In the genomic region with DNA sequence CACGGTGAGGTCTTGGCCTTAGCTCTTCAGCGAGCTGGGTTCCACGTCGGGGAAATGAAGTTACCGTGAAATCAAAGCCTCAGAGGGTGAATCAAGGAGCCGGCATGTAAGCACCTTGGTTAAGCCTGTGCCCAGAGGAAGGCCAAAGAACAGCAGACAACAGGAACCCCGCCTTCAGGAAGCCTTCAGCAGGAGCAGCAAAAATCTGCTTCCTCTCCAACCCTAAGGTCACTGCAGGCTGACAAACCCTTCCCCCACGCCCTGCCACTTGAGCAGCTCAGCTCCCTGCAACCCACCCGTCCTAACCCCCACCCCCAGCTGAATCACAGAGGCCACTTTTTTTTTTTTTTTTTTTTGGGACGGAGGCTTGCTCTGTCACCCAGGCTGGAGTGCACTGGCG, we compare ENCODE assay signal across 8 cellular contexts.
DNase-seq lines count a peak whose midpoint lies in the region; TF ChIP-seq lines count a peak whose summit lies in the region.

No MANE protein-coding gene starts in this region.

- H3K9me3 Mint-ChIP-seq in CD4-positive, alpha-beta memory T cell = no peaks in the 10 kb centered on the region
- H3K9me3 Mint-ChIP-seq in T-helper 2 cell treated with Interferon-gamma antibody and Interleukin-4, amounts not matched to agents 5 μg/mL and 100 μg/mL, for 36 hours = no peaks in the 10 kb centered on the region
- H3K9me3 Mint-ChIP-seq in nephron progenitor cell = peaks cover 7% of the 10 kb centered on the region

- no peak overlapping the region for H3K4me3 ChIP-seq in CD4-positive, alpha-beta memory T cell (ENCODE audit: low read length in 2 of 2)
- H3K4me3 ChIP-seq in colonic mucosa (no peak overlapping the region), WERI-Rb-1 (ENCODE audit: low read depth, low read length) (no peak overlapping the region)

- no peaks in the 10 kb centered on the region for H3K27me3 ChIP-seq in CD4-positive, alpha-beta memory T cell (ENCODE audit: insufficient read depth, low read length)
- H3K27me3 ChIP-seq in colonic mucosa (no peaks in the 10 kb centered on the region), WERI-Rb-1 (ENCODE audit: insufficient read depth, low read depth, severe bottlenecking) (peaks cover 13% of the 10 kb centered on the region)

- H3K27me3 Mint-ChIP-seq in CD4-positive, alpha-beta memory T cell = no peaks in the 10 kb centered on the region
- peaks cover 9% of the 10 kb centered on the region for H3K27me3 Mint-ChIP-seq in T-helper 2 cell treated with Interferon-gamma antibody and Interleukin-4, amounts not matched to agents 5 μg/mL and 100 μg/mL, for 36 hours (ENCODE audit: low read depth)
- H3K27me3 Mint-ChIP-seq in nephron progenitor cell (ENCODE audit: low read depth, poor library complexity) = peaks cover 7% of the 10 kb centered on the region

- H3K27ac Mint-ChIP-seq in CD4-positive, alpha-beta memory T cell = peak overlapping the region; percentile 86 to 96 (median 95)
- H3K27ac Mint-ChIP-seq in T-helper 2 cell treated with Interferon-gamma antibody and Interleukin-4, amounts not matched to agents 5 μg/mL and 100 μg/mL, for 36 hours = peak overlapping the region; percentile 84
- H3K27ac Mint-ChIP-seq in nephron progenitor cell = peak overlapping the region; percentile 88

- H3K4me3 Mint-ChIP-seq in CD4-positive, alpha-beta memory T cell = peak overlapping the region; percentile 63 to 87 (median 78)
- peak overlapping the region; percentile 55 for H3K4me3 Mint-ChIP-seq in T-helper 2 cell treated with Interferon-gamma antibody and Interleukin-4, amounts not matched to agents 5 μg/mL and 100 μg/mL, for 36 hours
- H3K4me3 Mint-ChIP-seq in nephron progenitor cell = no peak overlapping the region

- H3K27ac ChIP-seq in CD4-positive, alpha-beta memory T cell (ENCODE audit: low read depth, low read length) = no peak overlapping the region
- peak overlapping the region; percentile 24 for H3K27ac ChIP-seq in colonic mucosa
- no peak overlapping the region for H3K27ac ChIP-seq in WERI-Rb-1

- peak in 4 of 5 donors; percentile 18 to 29 (median 23) for DNase-seq in CD4-positive, alpha-beta memory T cell
- DNase-seq in T-helper 2 cell treated with Interferon-gamma antibody and Interleukin-4, amounts not matched to agents 5 μg/mL and 100 μg/mL, for 36 hours (ENCODE audit: low spot score) = no peak
- DNase-seq in colonic mucosa (peak; percentile 75), nephron progenitor cell (peak; percentile 8), NCI-H1092 (lab: John Stamatoyannopoulos, UW) (no peak), WERI-Rb-1 (no peak), DMS 273 (lab: John Stamatoyannopoulos, UW; ENCODE audit: unreplicated experiment) (no peak)
- no peak for DNase-seq in effector CD4-positive, alpha-beta T cell

- no peak overlapping the region for H3K9ac ChIP-seq in colonic mucosa (ENCODE audit: low read depth in 2 of 2, low read length in 2 of 2)

- CTCF ChIA-PET in CD4-positive, alpha-beta memory T cell (lab: Charles Lee; ENCODE audit: partially characterized antibody) = interaction anchor here (2.4 to 2.5 kb wide), 2 partner anchors 8 to 107 kb away, joined by 7 to 9 read pairs; no protein-coding TSS in a partner anchor

- no peaks in the 10 kb centered on the region for H3K36me3 Mint-ChIP-seq in CD4-positive, alpha-beta memory T cell
- peaks cover 2% of the 10 kb centered on the region for H3K36me3 Mint-ChIP-seq in T-helper 2 cell treated with Interferon-gamma antibody and Interleukin-4, amounts not matched to agents 5 μg/mL and 100 μg/mL, for 36 hours (ENCODE audit: low read depth)
- H3K36me3 Mint-ChIP-seq in nephron progenitor cell (ENCODE audit: low read depth) = no peaks in the 10 kb centered on the region

- H3K9me3 ChIP-seq in CD4-positive, alpha-beta memory T cell (ENCODE audit: control insufficient read depth in 1 of 2, low read length in 2 of 2) = no peaks in the 10 kb centered on the region
- H3K9me3 ChIP-seq in colonic mucosa (no peaks in the 10 kb centered on the region), WERI-Rb-1 (ENCODE audit: severe bottlenecking) (no peaks in the 10 kb centered on the region)

- POLR2A ChIA-PET in CD4-positive, alpha-beta memory T cell (lab: Charles Lee; ENCODE audit: partially characterized antibody) = interaction anchor here (0.9 to 1.2 kb wide), 2 partner anchors 18 to 49 kb away, joined by 3 read pairs; no protein-coding TSS in a partner anchor

- peaks cover 11 to 31% (median 21%) of the 10 kb centered on the region in 4 donors for H3K4me1 Mint-ChIP-seq in CD4-positive, alpha-beta memory T cell
- peaks cover 8% of the 10 kb centered on the region for H3K4me1 Mint-ChIP-seq in T-helper 2 cell treated with Interferon-gamma antibody and Interleukin-4, amounts not matched to agents 5 μg/mL and 100 μg/mL, for 36 hours (ENCODE audit: low read depth)
- H3K4me1 Mint-ChIP-seq in nephron progenitor cell = peaks cover 23% of the 10 kb centered on the region

- peaks cover 11% of the 10 kb centered on the region for H3K4me1 ChIP-seq in CD4-positive, alpha-beta memory T cell (ENCODE audit: insufficient read depth, low read length)
- no peaks in the 10 kb centered on the region for H3K4me1 ChIP-seq in colonic mucosa

- intact Hi-C loops in CD4-positive, alpha-beta memory T cell (cut with micrococcal nuclease) = no loop called here
- intact Hi-C loops in colonic mucosa (cut with DNase I) = no loop called here

- H3K36me3 ChIP-seq in CD4-positive, alpha-beta memory T cell (ENCODE audit: insufficient read depth, low read length) = no peaks in the 10 kb centered on the region
- H3K36me3 ChIP-seq in colonic mucosa (no peaks in the 10 kb centered on the region), WERI-Rb-1 (no peaks in the 10 kb centered on the region)

- no peak for TF ChIP-seq CTCF in colonic mucosa (IDR thresholded peaks at IDR 0.05)
- TF ChIP-seq CTCF in nephron progenitor cell (IDR thresholded peaks at IDR 0.05) = no peak
- TF ChIP-seq CTCF in WERI-Rb-1 (IDR thresholded peaks at IDR 0.05; ENCODE audit: low read depth, low read length) = no peak

Comparison
In these comparisons a context has a peak if more than half of its experiments do, and no peak if none do; other contexts are left out.
1. DNase-seq: peak in CD4-positive, alpha-beta memory T cell (4 of 5), colonic mucosa (single experiment) and nephron progenitor cell (single experiment); none in T-helper 2 cell treated with Interferon-gamma antibody and Interleukin-4, amounts not matched to agents 5 μg/mL and 100 μg/mL, for 36 hours (single experiment), effector CD4-positive, alpha-beta T cell (single experiment), NCI-H1092 (single experiment), WERI-Rb-1 (single experiment) and DMS 273 (single experiment).
2. Peak in every context shown above with its lines, with median percentiles within 50 percentile points of each other: H3K27ac Mint-ChIP-seq.